In genomic region chr10:124419635-124420034, GRCh38 we compare ENCODE assay signal across 2 cellular contexts.
TF ChIP-seq lines count a peak whose summit lies in the region.

No MANE protein-coding gene starts in this region.

TF ChIP-seq in SK-N-SH, 30 proteins besides CTCF, POLR2A, EP300 and RAD21 (continued from another document):
- TF ChIP-seq TAF1 (IDR thresholded peaks at IDR 0.05; ENCODE audit: borderline replicate concordance, low read depth, low read length), result no peak
- no peak for TF ChIP-seq POLR2AphosphoS5 (IDR thresholded peaks at IDR 0.05; ENCODE audit: low read depth, low read length)

TF ChIP-seq in SK-N-SH treated with all-trans-retinoic acid at 6 μM for 48 hours, 23 proteins besides CTCF, POLR2A, EP300 and RAD21 (continued from another document):
- no peak for TF ChIP-seq TSHZ2 (CRISPR knock-in tag; IDR thresholded peaks at IDR 0.05)
- no peak for TF ChIP-seq TCF4 (CRISPR knock-in tag; IDR thresholded peaks at IDR 0.05; ENCODE audit: borderline replicate concordance)
- no peak for TF ChIP-seq PATZ1 (CRISPR knock-in tag; IDR thresholded peaks at IDR 0.05; ENCODE audit: borderline replicate concordance)
- no peak for TF ChIP-seq TOX (CRISPR knock-in tag; IDR thresholded peaks at IDR 0.05; ENCODE audit: borderline replicate concordance)
- no peak for TF ChIP-seq ZC3H10 (CRISPR knock-in tag; IDR thresholded peaks at IDR 0.05)
- no peak for TF ChIP-seq RARB (CRISPR knock-in tag; IDR thresholded peaks at IDR 0.05)
- no peak for TF ChIP-seq GLIS3 (CRISPR knock-in tag; IDR thresholded peaks at IDR 0.05)
- no peak for TF ChIP-seq SNAI2 (CRISPR knock-in tag; IDR thresholded peaks at IDR 0.05)
- TF ChIP-seq POU6F1 (CRISPR knock-in tag; IDR thresholded peaks at IDR 0.05; ENCODE audit: borderline replicate concordance, low read depth), result no peak
- TF ChIP-seq CSDC2 (CRISPR knock-in tag; IDR thresholded peaks at IDR 0.05), result no peak
